18 cellular contexts compared by ENCODE assay signal in the genomic region with DNA sequence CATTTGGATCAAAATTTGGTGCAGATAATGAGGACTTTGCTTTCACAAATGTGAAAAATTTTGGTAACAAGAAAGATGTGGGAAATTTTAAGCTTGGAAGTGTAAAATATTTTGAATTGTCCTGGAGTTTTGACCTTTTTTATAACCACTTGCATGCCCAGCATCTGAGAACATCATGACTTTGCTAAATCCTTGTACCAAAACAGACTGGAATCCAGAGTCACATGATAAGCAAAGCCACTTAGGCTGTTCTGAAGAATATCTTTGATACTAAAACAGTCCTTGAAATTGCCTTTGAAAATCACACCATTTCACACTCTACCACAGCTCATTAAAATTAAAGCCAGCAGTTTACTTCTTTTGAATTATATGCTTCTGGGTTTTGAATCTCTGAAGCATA. TPM values are rescaled to one million over a fixed set of nuclear protein-coding genes. Genes with fewer than 3 reads are reported as not detected.
A peak's percentile ranks its signal among the peaks of the same experiment; 100 is the strongest.
DNase-seq lines count a peak whose midpoint lies in the region; ATAC-seq and TF ChIP-seq lines count a peak whose summit lies in the region.
"Had no signal": no experiment of that assay in that cellular context is flagged by ENCODE, and none has a peak within 500 bp of the region (broad histone marks: within the 10 kb centered on the region; RNA-seq: fewer than 3 reads in every experiment).

No MANE protein-coding gene starts in this region.

- ATAC-seq in gastroesophageal sphincter: no peak
- ATAC-seq in activated CD4-positive, CD25-positive, alpha-beta regulatory T cell treated with anti-CD3 and anti-CD28 coated beads, Interleukin-2, amount 50 U/mL, for 24 hours: no peak
- no peak for ATAC-seq in T-cell (replicated peaks in 1 of 4)
- ATAC-seq: activated CD8-positive, alpha-beta T cell treated with anti-CD3 and anti-CD28 coated beads, Interleukin-2, amount 10 ng/mL, durations not matched to agents 7 days and 5 days; pancreas had no signal

- H3K4me3 Mint-ChIP-seq in brain: peak overlapping the region in 4 of 5 experiments; percentile 53 to 96 (median 73)
- H3K4me3 Mint-ChIP-seq in T-cell: no peak overlapping the region
- H3K4me3 Mint-ChIP-seq: activated CD8-positive, alpha-beta T cell treated with anti-CD3 and anti-CD28 coated beads, Interleukin-2, amount 10 ng/mL, durations not matched to agents 7 days and 5 days; immature natural killer cell; mesothelial cell of epicardium had no signal

- no peaks in the 10 kb centered on the region for H3K27me3 ChIP-seq in gastroesophageal sphincter
- H3K27me3 ChIP-seq in stomach: no peaks in the 10 kb centered on the region
- H3K27me3 ChIP-seq: pancreas had no signal

- TF ChIP-seq CTCF in brain (conservative IDR thresholded peaks at IDR 0.05) (no peak), gastroesophageal sphincter (IDR thresholded peaks at IDR 0.05) (no peak), stomach (IDR thresholded peaks at IDR 0.05) (no peak)

- POLR2A ChIA-PET in T-cell (lab: Charles Lee): interaction anchor here (0.6 kb wide), 2 partner anchors 42 to 98 kb away, joined by 3 to 8 read pairs; no protein-coding TSS in a partner anchor

- H3K36me3 Mint-ChIP-seq in brain: no peaks in the 10 kb centered on the region
- H3K36me3 Mint-ChIP-seq in T-cell: no peaks in the 10 kb centered on the region
- H3K36me3 Mint-ChIP-seq: mesothelial cell of epicardium had no signal

- H3K4me1 Mint-ChIP-seq in brain (peaks cover 44% of the 10 kb centered on the region), T-cell (peaks cover 23 to 32% (median 31%) of the 10 kb centered on the region in 3 donors)

- no peak overlapping the region for H3K4me3 ChIP-seq in gastroesophageal sphincter
- no peak overlapping the region for H3K4me3 ChIP-seq in stomach
- H3K4me3 ChIP-seq: pancreas, SK-N-MC had no signal

- TF ChIP-seq POLR2A in gastroesophageal sphincter (IDR thresholded peaks at IDR 0.05): no peak
- no peak for TF ChIP-seq POLR2A in stomach (IDR thresholded peaks at IDR 0.05)

- H3K27me3 Mint-ChIP-seq in brain: peaks cover 12% of the 10 kb centered on the region
- H3K27me3 Mint-ChIP-seq in T-cell: no peaks in the 10 kb centered on the region

- H3K36me3 ChIP-seq in gastroesophageal sphincter (no peaks in the 10 kb centered on the region), stomach (no peaks in the 10 kb centered on the region)
- H3K36me3 ChIP-seq: pancreas had no signal

- peaks cover 0 to 59% (median 6%) of the 10 kb centered on the region in 3 donors for H3K4me1 ChIP-seq in gastroesophageal sphincter
- H3K4me1 ChIP-seq in stomach: peaks cover 12 to 30% (median 16%) of the 10 kb centered on the region in 4 donors

- CTCF ChIA-PET in T-cell (lab: Charles Lee): interaction anchor here in 1 of 2 donors (0.6 kb wide), 1 partner anchor 15 kb away, joined by 4 read pairs; no protein-coding TSS in a partner anchor

- H3K27ac Mint-ChIP-seq in brain: peak overlapping the region in 4 of 5 experiments; percentile 46 to 74 (median 59)
- H3K27ac Mint-ChIP-seq in T-cell: no peak overlapping the region
- H3K27ac Mint-ChIP-seq: activated CD8-positive, alpha-beta T cell treated with anti-CD3 and anti-CD28 coated beads, Interleukin-2, amount 10 ng/mL, durations not matched to agents 7 days and 5 days; activated T-helper 2 cell treated with anti-CD3 and anti-CD28 coated beads, Interferon-gamma antibody, Interleukin-2, Interleukin-4, amounts not matched to agents 10 μg/mL and 5 μg/mL and 100 μg/mL, durations not matched to agents 14 hours and 24 hours and 36 hours; mesothelial cell of epicardium had no signal

- H3K9me3 Mint-ChIP-seq in brain: peaks cover 0 to 2% (median 0%) of the 10 kb centered on the region in 5 experiments
- no peaks in the 10 kb centered on the region for H3K9me3 Mint-ChIP-seq in T-cell
- H3K9me3 Mint-ChIP-seq: activated T-helper 2 cell treated with anti-CD3 and anti-CD28 coated beads, Interferon-gamma antibody, Interleukin-2, Interleukin-4, amounts not matched to agents 10 μg/mL and 5 μg/mL and 100 μg/mL, durations not matched to agents 14 hours and 24 hours and 36 hours; immature natural killer cell; mesothelial cell of epicardium had no signal

- peak; percentile 17 for DNase-seq in GM04503 (ENCODE audit: low read depth)
- DNase-seq in stomach: no peak
- DNase-seq in T-helper 2 cell: no peak
- DNase-seq in NCI-H510A (lab: John Stamatoyannopoulos, UW): no peak
- DNase-seq in T-cell: no peak
- DNase-seq: activated CD8-positive, alpha-beta T cell treated with anti-CD3 and anti-CD28 coated beads, Interleukin-2, amount 10 ng/mL, durations not matched to agents 7 days and 5 days; amniotic stem cell; immature natural killer cell; NCI-H1417 treated with DMSO at 0.1 percent for 48 hours; pancreas; stimulated activated CD4-positive, alpha-beta T cell treated with anti-CD3 and anti-CD28 coated beads, Interleukin-12 subunit alpha, Interleukin-12 subunit beta, amount 100 ng/mL, for 4 hours had no signal

- H3K9me3 ChIP-seq in gastroesophageal sphincter: no peaks in the 10 kb centered on the region
- H3K9me3 ChIP-seq in stomach: no peaks in the 10 kb centered on the region
- H3K9me3 ChIP-seq: pancreas had no signal

- H3K27ac ChIP-seq in gastroesophageal sphincter (peak overlapping the region; percentile 24 to 100 (median 47)), stomach (peak overlapping the region in 4 of 5 donors; percentile 23 to 72 (median 36))
- H3K27ac ChIP-seq: KMS-11, pancreas, SK-N-MC had no signal

- intact Hi-C loops in stomach (cut with DNase I; ENCODE audit: low total_unique reads): loop anchor here (10.0 kb wide), 2 partner anchors 168 to 238 kb away; partner anchors contain the start of genes HERC5 and PYURF

- no peak for TF ChIP-seq EP300 in gastroesophageal sphincter (IDR thresholded peaks at IDR 0.05)
- no peak for TF ChIP-seq EP300 in stomach (IDR thresholded peaks at IDR 0.05)

RNA-seq across cellular contexts. Expression of gene PPM1K, which starts 2.5 kb away (rescaled TPM):
- polyA plus RNA-seq in brain (ENCODE audit: insufficient read depth, low read depth, low replicate concordance): 10.5 TPM
- total RNA-seq in gastroesophageal sphincter: 10 to 100 TPM; 18.9 to 59.3 (median 38.2) TPM
- 10 to 100 TPM; 13.0 to 81.7 (median 40.4) TPM for total RNA-seq in stomach
- polyA plus RNA-seq in stomach: 1 to 10 TPM; 3.6 to 4.9 (median 4.4) TPM
- total RNA-seq in T-cell: 10 to 100 TPM; 74.2 to 91.1 (median 84.8) TPM

Comparison
In these comparisons a context has a peak if more than half of its experiments do, and no peak if none do; other contexts are left out.
1. H3K27ac Mint-ChIP-seq: peak in brain (4 of 5); none in T-cell (0 of 2).
2. H3K4me3 Mint-ChIP-seq: peak in brain (4 of 5); none in T-cell (0 of 3).